ENCODE assay signal across 13 cellular contexts in genomic region chr15:91885714-91886265, GRCh38. TPM values are rescaled to one million over a fixed set of nuclear protein-coding genes. Genes with fewer than 3 reads are reported as not detected.
A peak's percentile ranks its signal among the peaks of the same experiment; 100 is the strongest.
DNase-seq lines count a peak whose midpoint lies in the region; ATAC-seq and TF ChIP-seq lines count a peak whose summit lies in the region.
"Had no signal": no experiment of that assay in that cellular context is flagged by ENCODE, and none has a peak within 500 bp of the region (broad histone marks: within the 10 kb centered on the region; RNA-seq: fewer than 3 reads in every experiment).

No MANE protein-coding gene starts in this region.

- H3K4me3 Mint-ChIP-seq in CD4-positive, CD25-positive, alpha-beta regulatory T cell: no peak overlapping the region
- no peak overlapping the region for H3K4me3 Mint-ChIP-seq in GM23338
- H3K4me3 Mint-ChIP-seq in activated T-helper 17 cell treated with anti-CD3 and anti-CD28 coated beads, Interleukin-2, amount 50 U/mL, for 72 hours: no peak overlapping the region
- no peak overlapping the region for H3K4me3 Mint-ChIP-seq in CD8-positive, alpha-beta T cell

- peaks cover 4% of the 10 kb centered on the region for H3K36me3 ChIP-seq in CD4-positive, CD25-positive, alpha-beta regulatory T cell (ENCODE audit: control insufficient read depth, insufficient read depth, low read length)
- H3K36me3 ChIP-seq in GM23338 (ENCODE audit: insufficient read depth): no peaks in the 10 kb centered on the region
- H3K36me3 ChIP-seq in CD8-positive, alpha-beta T cell (ENCODE audit: insufficient read depth, low read length): no peaks in the 10 kb centered on the region

- H3K27ac Mint-ChIP-seq in CD4-positive, CD25-positive, alpha-beta regulatory T cell: peak overlapping the region in 2 of 3 donors; percentile 20 to 28
- 0 out of 2 replicates have a peak overlapping the region, but pooled peaks have one; percentile 74 for H3K27ac Mint-ChIP-seq in GM23338
- H3K27ac Mint-ChIP-seq in activated T-helper 17 cell treated with anti-CD3 and anti-CD28 coated beads, Interleukin-2, amount 50 U/mL, for 72 hours: peak overlapping the region; percentile 26
- no peak overlapping the region for H3K27ac Mint-ChIP-seq in CD8-positive, alpha-beta T cell

- no peak overlapping the region for H2AFZ ChIP-seq in GM23338

- no peak for ATAC-seq in CD4-positive, CD25-positive, alpha-beta regulatory T cell (ENCODE audit: low read depth in 2 of 2)
- peak; percentile 47 for ATAC-seq in GM23338
- ATAC-seq in activated T-helper 17 cell treated with anti-CD3 and anti-CD28 coated beads, Interleukin-2, amount 50 U/mL, for 72 hours (replicated peaks): no peak
- ATAC-seq in left lobe of liver: peak; percentile 49
- no peak for ATAC-seq in CD8-positive, alpha-beta T cell
- ATAC-seq: PC-3 had no signal

- H3K9me2 ChIP-seq in GM23338 (ENCODE audit: insufficient read depth): no peaks in the 10 kb centered on the region

- no peaks in the 10 kb centered on the region for H4K20me1 ChIP-seq in GM23338 (replicated peaks; ENCODE audit: insufficient read depth)

- peaks cover 8% of the 10 kb centered on the region for H3K36me3 Mint-ChIP-seq in CD4-positive, CD25-positive, alpha-beta regulatory T cell
- no peaks in the 10 kb centered on the region for H3K36me3 Mint-ChIP-seq in GM23338 (ENCODE audit: low read depth)
- no peaks in the 10 kb centered on the region for H3K36me3 Mint-ChIP-seq in activated T-helper 17 cell treated with anti-CD3 and anti-CD28 coated beads, Interleukin-2, amount 50 U/mL, for 72 hours (ENCODE audit: low read depth)
- no peaks in the 10 kb centered on the region for H3K36me3 Mint-ChIP-seq in CD8-positive, alpha-beta T cell

- H3K9me3 Mint-ChIP-seq in CD4-positive, CD25-positive, alpha-beta regulatory T cell: no peaks in the 10 kb centered on the region
- H3K9me3 Mint-ChIP-seq in GM23338: no peaks in the 10 kb centered on the region
- no peaks in the 10 kb centered on the region for H3K9me3 Mint-ChIP-seq in activated T-helper 17 cell treated with anti-CD3 and anti-CD28 coated beads, Interleukin-2, amount 50 U/mL, for 72 hours
- no peaks in the 10 kb centered on the region for H3K9me3 Mint-ChIP-seq in CD8-positive, alpha-beta T cell

- H3K9me3 ChIP-seq in CD4-positive, CD25-positive, alpha-beta regulatory T cell (ENCODE audit: control insufficient read depth in 2 of 2, low read length in 2 of 2): no peaks in the 10 kb centered on the region
- no peaks in the 10 kb centered on the region for H3K9me3 ChIP-seq in CD8-positive, alpha-beta T cell (ENCODE audit: low read length)

- POLR2A ChIA-PET in CD8-positive, alpha-beta T cell (lab: Charles Lee): no interaction called here

- TF ChIP-seq CTCF in GM23338 (conservative IDR thresholded peaks at IDR 0.05; ENCODE audit: low read depth in 2 of 2): peak; percentile 17 to 50; a peak in 3 of 4 replicates
- no peak for TF ChIP-seq CTCF in CD8-positive, alpha-beta T cell (IDR thresholded peaks at IDR 0.05)

- peaks cover 13% of the 10 kb centered on the region for H3K4me1 ChIP-seq in CD4-positive, CD25-positive, alpha-beta regulatory T cell (ENCODE audit: control insufficient read depth, insufficient read depth, low read length, poor library complexity, severe bottlenecking)
- H3K4me1 ChIP-seq in GM23338 (ENCODE audit: insufficient read depth): peaks cover 33% of the 10 kb centered on the region
- no peaks in the 10 kb centered on the region for H3K4me1 ChIP-seq in CD8-positive, alpha-beta T cell (ENCODE audit: insufficient read depth, low read length)

- H3K4me1 Mint-ChIP-seq in CD4-positive, CD25-positive, alpha-beta regulatory T cell: peaks cover 17 to 68% (median 53%) of the 10 kb centered on the region in 4 donors
- peaks cover 44% of the 10 kb centered on the region for H3K4me1 Mint-ChIP-seq in GM23338
- peaks cover 26% of the 10 kb centered on the region for H3K4me1 Mint-ChIP-seq in activated T-helper 17 cell treated with anti-CD3 and anti-CD28 coated beads, Interleukin-2, amount 50 U/mL, for 72 hours
- H3K4me1 Mint-ChIP-seq in CD8-positive, alpha-beta T cell (ENCODE audit: low read depth): peaks cover 7% of the 10 kb centered on the region

- no peak for DNase-seq in CD4-positive, CD25-positive, alpha-beta regulatory T cell
- DNase-seq in GM23338 (ENCODE audit: low spot score) (peak; percentile 41), left lobe of liver (ENCODE audit: low spot score) (no peak), SW 1271 (lab: John Stamatoyannopoulos, UW) (no peak), amniotic stem cell (lab: John Stamatoyannopoulos, UW) (no peak), cortex of kidney (lab: John Stamatoyannopoulos, UW) (no peak)
- no peak for DNase-seq in CD8-positive, alpha-beta T cell
- DNase-seq: activated CD4-positive, CD25-positive, alpha-beta regulatory T cell; activated effector memory CD4-positive, alpha-beta T cell treated with Interleukin-2 at 50 U/mL for 16 hours; foreskin fibroblast; PC-3; stimulated activated naive CD4-positive, alpha-beta T cell treated with Interleukin-2 at 50 U/mL for 16 hours had no signal

- no peaks in the 10 kb centered on the region for H3K27me3 ChIP-seq in CD4-positive, CD25-positive, alpha-beta regulatory T cell (ENCODE audit: control insufficient read depth, insufficient read depth, low read length)
- H3K27me3 ChIP-seq in GM23338 (ENCODE audit: insufficient read depth): no peaks in the 10 kb centered on the region
- no peaks in the 10 kb centered on the region for H3K27me3 ChIP-seq in CD8-positive, alpha-beta T cell (ENCODE audit: insufficient read depth, low read length)

- no peak overlapping the region for H3K27ac ChIP-seq in CD4-positive, CD25-positive, alpha-beta regulatory T cell (ENCODE audit: insufficient read depth, low read length, poor library complexity, severe bottlenecking)
- H3K27ac ChIP-seq in GM23338 (ENCODE audit: low read depth): no peak overlapping the region
- H3K27ac ChIP-seq in CD8-positive, alpha-beta T cell (ENCODE audit: low read depth, low read length): no peak overlapping the region

- CTCF ChIA-PET in CD8-positive, alpha-beta T cell (lab: Charles Lee): no interaction called here

- no peaks in the 10 kb centered on the region for H3K27me3 Mint-ChIP-seq in CD4-positive, CD25-positive, alpha-beta regulatory T cell
- peaks cover 4% of the 10 kb centered on the region for H3K27me3 Mint-ChIP-seq in GM23338 (ENCODE audit: insufficient read depth, low read depth, poor library complexity)
- no peaks in the 10 kb centered on the region for H3K27me3 Mint-ChIP-seq in activated T-helper 17 cell treated with anti-CD3 and anti-CD28 coated beads, Interleukin-2, amount 50 U/mL, for 72 hours
- no peaks in the 10 kb centered on the region for H3K27me3 Mint-ChIP-seq in CD8-positive, alpha-beta T cell (ENCODE audit: low read depth)

- peaks cover 22% of the 10 kb centered on the region for H3K79me2 ChIP-seq in GM23338 (replicated peaks; ENCODE audit: insufficient read depth)

- H3K4me3 ChIP-seq in CD4-positive, CD25-positive, alpha-beta regulatory T cell (ENCODE audit: low read depth, low read length): no peak overlapping the region
- no peak overlapping the region for H3K4me3 ChIP-seq in GM23338
- no peak overlapping the region for H3K4me3 ChIP-seq in CD8-positive, alpha-beta T cell (ENCODE audit: low read depth, low read length)

- no peaks in the 10 kb centered on the region for H3F3A ChIP-seq in GM23338 (replicated peaks; ENCODE audit: low read depth)

- H3K4me2 ChIP-seq in GM23338: no peak overlapping the region

- intact Hi-C loops in CD8-positive, alpha-beta T cell (cut with DNase I, micrococcal nuclease): no loop called here

TF ChIP-seq in GM23338, 12 proteins besides CTCF, POLR2A, EP300 and RAD21:
- TF ChIP-seq CREB1 (CRISPR knock-in tag; IDR thresholded peaks at IDR 0.05; ENCODE audit: low read depth): no peak
- no peak for TF ChIP-seq ZNF331 (CRISPR knock-in tag; IDR thresholded peaks at IDR 0.05; ENCODE audit: low read depth)

RNA-seq across cellular contexts. Expression of gene SLCO3A1, which starts 32.3 kb away (rescaled TPM):
- total RNA-seq in CD4-positive, CD25-positive, alpha-beta regulatory T cell: 63.7 TPM
- 10 to 100 TPM; 20.1 to 42.9 (median 34.5) TPM for polyA plus RNA-seq in CD4-positive, CD25-positive, alpha-beta regulatory T cell
- 9.4 and 11.5 TPM in 2 replicates for total RNA-seq in GM23338 (2014; rRNA removed; shearing (Covaris generic))
- polyA plus RNA-seq in GM23338 (2016; fragmentation: Nextera tagmentation; extraction: Ambion mirVana): 7.3 and 10.7 TPM in 2 replicates
- total RNA-seq in activated T-helper 17 cell treated with anti-CD3 and anti-CD28 coated beads, Interleukin-2, amount 50 U/mL, for 72 hours: 10 to 100 TPM in 1 of 2 donors, 1 to 10 TPM in 1; 7.0 to 11.0 TPM
- total RNA-seq in left lobe of liver: 3.4 TPM
- 10 to 100 TPM; 16.7 to 18.1 TPM for total RNA-seq in CD8-positive, alpha-beta T cell

Comparison
In these comparisons a context has a peak if more than half of its experiments do, and no peak if none do; other contexts are left out.
1. ATAC-seq: peak in GM23338 (single experiment) and left lobe of liver (single experiment); none in CD4-positive, CD25-positive, alpha-beta regulatory T cell (0 of 2), activated T-helper 17 cell treated with anti-CD3 and anti-CD28 coated beads, Interleukin-2, amount 50 U/mL, for 72 hours (single experiment) and CD8-positive, alpha-beta T cell (single experiment).